Comparison of ENCODE assay signal across 19 cellular contexts in the genomic region with DNA sequence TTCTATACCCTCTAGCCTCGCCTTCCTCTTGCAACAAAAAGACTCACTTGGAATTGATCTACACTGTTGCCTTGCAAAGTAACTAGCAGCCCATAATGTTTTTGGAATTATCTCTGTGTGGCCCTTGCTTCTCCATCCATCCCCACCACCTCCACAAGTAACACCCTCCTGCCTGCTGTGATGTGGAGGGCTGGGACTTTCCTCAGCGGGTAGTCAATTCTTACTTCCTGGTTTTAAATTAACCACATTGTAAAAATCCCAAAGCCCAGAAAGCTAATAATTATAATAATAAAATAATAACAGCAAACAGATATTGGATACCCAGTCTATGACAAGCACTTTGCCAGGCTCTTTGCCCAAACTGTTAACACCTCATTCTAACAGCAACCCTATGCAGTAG.
"Had no signal": no experiment of that assay in that cellular context is flagged by ENCODE, and none has a peak within 500 bp of the region (broad histone marks: within the 10 kb centered on the region; RNA-seq: fewer than 3 reads in every experiment).

No MANE protein-coding gene starts in this region.

- H3K27ac Mint-ChIP-seq: mesothelial cell of epicardium; naive thymus-derived CD4-positive, alpha-beta T cell had no signal

- H3K4me1 Mint-ChIP-seq: mesothelial cell of epicardium; naive thymus-derived CD4-positive, alpha-beta T cell had no signal

- H3K4me3 Mint-ChIP-seq: mesothelial cell of epicardium; naive thymus-derived CD4-positive, alpha-beta T cell had no signal

- ATAC-seq: foreskin keratinocyte; gastroesophageal sphincter; heart right ventricle; left cardiac atrium; left lung; left ventricle myocardium superior; lower lobe of right lung; naive thymus-derived CD4-positive, alpha-beta T cell had no signal

- FAIRE-seq: endothelial cell of umbilical vein, frontal cortex, islet of Langerhans, keratinocyte had no signal

- DNase-seq: dermis blood vessel endothelial cell; dorsolateral prefrontal cortex; effector CD4-positive, alpha-beta T cell; effector memory CD4-positive, alpha-beta T cell; foreskin keratinocyte; heart right ventricle; hippocampal formation; left cardiac atrium; left lung; left ventricle myocardium superior; lower lobe of right lung; mesenchymal stem cell; naive thymus-derived CD4-positive, alpha-beta T cell had no signal

- H3K36me3 Mint-ChIP-seq: mesothelial cell of epicardium had no signal
